14 cellular contexts compared by ENCODE assay signal in the genomic region with DNA sequence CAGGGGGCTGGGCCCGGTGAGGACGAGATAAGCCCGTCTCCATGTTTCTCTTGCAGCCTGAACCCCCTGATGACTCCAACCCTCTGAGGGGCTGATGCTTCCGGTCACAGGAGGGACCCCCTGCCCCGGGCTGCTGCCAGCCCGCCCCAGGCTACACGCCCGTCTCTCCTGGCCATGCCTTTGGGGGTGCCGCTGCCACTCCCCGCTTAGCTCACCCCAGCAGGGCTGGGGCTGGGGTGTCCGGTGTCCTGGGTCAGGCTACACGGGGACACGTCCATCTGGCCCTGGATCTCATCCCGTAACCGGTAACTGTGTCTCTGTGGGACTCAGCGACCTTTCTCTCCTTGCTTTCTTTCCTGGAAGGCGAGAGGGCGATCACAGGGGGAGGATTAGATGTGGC. TPM values are rescaled to one million over a fixed set of nuclear protein-coding genes. Genes with fewer than 3 reads are reported as not detected.
DNase-seq lines count a peak whose midpoint lies in the region; ATAC-seq and TF ChIP-seq lines count a peak whose summit lies in the region.
"Had no signal": no experiment of that assay in that cellular context is flagged by ENCODE, and none has a peak within 500 bp of the region (broad histone marks: within the 10 kb centered on the region; RNA-seq: fewer than 3 reads in every experiment).

No MANE protein-coding gene starts in this region.

- H3K79me1 ChIP-seq in H9 (ENCODE audit: insufficient read depth, low read depth, low read length, poor library complexity, severe bottlenecking) (no peaks in the 10 kb centered on the region), mesenchymal stem cell (replicated peaks; ENCODE audit: low read length, poor library complexity, severe bottlenecking) (no peaks in the 10 kb centered on the region)

- H3K36me3 ChIP-seq in WERI-Rb-1: no peaks in the 10 kb centered on the region
- peaks cover 0 to 3% of the 10 kb centered on the region in 2 experiments for H3K36me3 ChIP-seq in mesenchymal stem cell (ENCODE audit: control insufficient read depth in 1 of 2, insufficient read depth in 2 of 2, low read depth in 1 of 2, low read length in 2 of 2)
- H3K36me3 ChIP-seq in skeletal muscle tissue (ENCODE audit: control insufficient read depth in 3 of 3, insufficient read depth in 3 of 3, low read length in 3 of 3): no peaks in the 10 kb centered on the region

- H3K4ac ChIP-seq in H9 (ENCODE audit: low read depth, low read length) (no peak overlapping the region), mesenchymal stem cell (ENCODE audit: low read depth in 1 of 2, low read length in 2 of 2) (peak overlapping the region in 1 of 2 experiments; percentile 46)

- no peak overlapping the region for H3K18ac ChIP-seq in H9 (ENCODE audit: insufficient read length, low read depth, low read length)
- H3K18ac ChIP-seq in mesenchymal stem cell (ENCODE audit: low read depth in 1 of 2, low read length in 2 of 2): no peak overlapping the region

- no peaks in the 10 kb centered on the region for H3K79me2 ChIP-seq in H9 (ENCODE audit: insufficient read depth, low read length)

- H4K8ac ChIP-seq in H9 (replicated peaks; ENCODE audit: insufficient read length, low read depth, low read length) (no peak overlapping the region), mesenchymal stem cell (ENCODE audit: low read length) (peak overlapping the region; percentile 13)

- DNase-seq in H9: no peak
- DNase-seq in WERI-Rb-1: no peak
- no peak for DNase-seq in mesenchymal stem cell
- no peak for DNase-seq in NCI-H2227 treated with DMSO at 0.1 percent for 48 hours (lab: John Stamatoyannopoulos, UW)
- no peak for DNase-seq in A172 (ENCODE audit: low spot score)
- DNase-seq: Caco-2; CD8-positive, alpha-beta memory T cell; DND-41; GDM1 had no signal

- H2AK5ac ChIP-seq in H9 (ENCODE audit: insufficient read length, low read length): no peak overlapping the region
- peak overlapping the region; percentile 64 for H2AK5ac ChIP-seq in mesenchymal stem cell (ENCODE audit: low read length, severe bottlenecking)

- WGBS in H9 (ENCODE audit: extremely low coverage, insufficient read length, low lambda C conversion rate): no CpG with 5 or more reads among the region's 18 CpGs
- 92% methylated on average over 16 of the region's 18 CpGs for WGBS in mesenchymal stem cell

- peak overlapping the region; percentile 37 for H3K4me3 ChIP-seq in WERI-Rb-1 (ENCODE audit: low read depth, low read length)
- peak overlapping the region in 1 of 2 experiments; percentile 14 for H3K4me3 ChIP-seq in mesenchymal stem cell (ENCODE audit: insufficient read depth in 1 of 2, low read depth in 1 of 2, low read length in 2 of 2)
- peak overlapping the region in 2 of 3 donors; percentile 13 to 19 for H3K4me3 ChIP-seq in skeletal muscle tissue (ENCODE audit: low read length in 3 of 3)
- H3K4me3 ChIP-seq: A549, BLaER1 had no signal

- no peak overlapping the region for H2BK5ac ChIP-seq in H9 (ENCODE audit: insufficient read length, low read length)
- no peak overlapping the region for H2BK5ac ChIP-seq in mesenchymal stem cell (ENCODE audit: low read depth, low read length, poor library complexity, severe bottlenecking)

- no peak for ATAC-seq in HG03039 (IDR thresholded peaks at IDR 0.05; ENCODE audit: unreplicated experiment)
- ATAC-seq: A549 had no signal

- no peak for TF ChIP-seq CTCF in H9 (conservative IDR thresholded peaks at IDR 0.05)
- no peak for TF ChIP-seq CTCF in WERI-Rb-1 (IDR thresholded peaks at IDR 0.05; ENCODE audit: low read depth, low read length)

- no peaks in the 10 kb centered on the region for H3K4me1 ChIP-seq in H9 (ENCODE audit: insufficient read depth, low read length)
- peaks cover 23% of the 10 kb centered on the region for H3K4me1 ChIP-seq in mesenchymal stem cell (ENCODE audit: control insufficient read depth, insufficient read depth, low read depth, low read length)
- H3K4me1 ChIP-seq in skeletal muscle tissue (ENCODE audit: control insufficient read depth in 3 of 3, insufficient read depth in 3 of 3, low read length in 3 of 3): peaks cover 7 to 12% (median 7%) of the 10 kb centered on the region in 3 donors

- no peak overlapping the region for H2BK15ac ChIP-seq in H9 (ENCODE audit: low read depth, low read length)
- no peak overlapping the region for H2BK15ac ChIP-seq in mesenchymal stem cell (ENCODE audit: low read depth, poor library complexity, severe bottlenecking)

- 0 out of 7 replicates have a peak overlapping the region, but pooled peaks of 1 of the 3 experiments have one; percentile 18 for H3K27ac Mint-ChIP-seq in H9

- no peaks in the 10 kb centered on the region for H3K9me3 ChIP-seq in H9 (ENCODE audit: control insufficient read depth, low read depth, low read length)
- H3K9me3 ChIP-seq in WERI-Rb-1 (ENCODE audit: severe bottlenecking): no peaks in the 10 kb centered on the region
- no peaks in the 10 kb centered on the region for H3K9me3 ChIP-seq in mesenchymal stem cell (ENCODE audit: control insufficient read depth, low read length)
- no peaks in the 10 kb centered on the region for H3K9me3 ChIP-seq in skeletal muscle tissue (ENCODE audit: control insufficient read depth in 3 of 3, low read length in 3 of 3)
- H3K9me3 ChIP-seq: A549, BLaER1, Caco-2 had no signal

- no peaks in the 10 kb centered on the region for H4K20me1 ChIP-seq in H9 (ENCODE audit: control insufficient read depth, insufficient read depth, insufficient read length)

- H3T11ph ChIP-seq in H9 (ENCODE audit: low read length): no peak overlapping the region

- H3K23me2 ChIP-seq in H9 (ENCODE audit: insufficient read length, low read depth, low read length, poor library complexity, severe bottlenecking): no peaks in the 10 kb centered on the region

- H3K9ac ChIP-seq in H9 (ENCODE audit: extremely low read depth, insufficient read length, low read length) (no peak overlapping the region), mesenchymal stem cell (ENCODE audit: low read length) (no peak overlapping the region), skeletal muscle tissue (ENCODE audit: low read depth in 1 of 3, low read length in 3 of 3) (peak overlapping the region in 1 of 3 donors; percentile 45)
- H3K9ac ChIP-seq: BLaER1 had no signal

- peaks cover 0 to 4% (median 0%) of the 10 kb centered on the region in 3 experiments; a peak in 1 of 7 replicates for H3K36me3 Mint-ChIP-seq in H9 (ENCODE audit: insufficient read depth in 1 of 3, low read depth in 3 of 3)
- H3K36me3 Mint-ChIP-seq: CD8-positive, alpha-beta memory T cell had no signal

- H3K14ac ChIP-seq in H9 (ENCODE audit: insufficient read depth, low read length): peak overlapping the region; percentile 17; the same call in 1 of the 2 replicates
- H3K14ac ChIP-seq in mesenchymal stem cell (ENCODE audit: low read length in 2 of 2): no peak overlapping the region

- no peak overlapping the region for H3K4me3 Mint-ChIP-seq in H9
- H3K4me3 Mint-ChIP-seq: CD8-positive, alpha-beta memory T cell; IgD-negative memory B cell had no signal

- H3K4me1 Mint-ChIP-seq in H9: peaks cover 0 to 16% of the 10 kb centered on the region in 2 experiments; a peak in 3 of 4 replicates

- H3K23ac ChIP-seq in H9 (ENCODE audit: insufficient read length, low read depth, low read length) (no peak overlapping the region), mesenchymal stem cell (ENCODE audit: low read length in 2 of 2) (no peak overlapping the region)

- no peak overlapping the region for H4K5ac ChIP-seq in H9 (ENCODE audit: insufficient read length, low read depth, low read length)

- H2AFZ ChIP-seq in H9 (ENCODE audit: low read length) (no peak overlapping the region), mesenchymal stem cell (ENCODE audit: low read depth, low read length) (no peak overlapping the region)

- H2BK120ac ChIP-seq in H9 (ENCODE audit: low read depth, low read length, poor library complexity, severe bottlenecking) (no peak overlapping the region), mesenchymal stem cell (ENCODE audit: low read depth, low read length) (no peak overlapping the region)

- no peak overlapping the region for H2BK20ac ChIP-seq in H9 (ENCODE audit: low read depth, low read length, poor library complexity, severe bottlenecking)

- H3K56ac ChIP-seq in H9 (ENCODE audit: insufficient read length, low read depth, low read length): no peak overlapping the region

- H4K91ac ChIP-seq in H9 (ENCODE audit: insufficient read length, low read depth, low read length): peak overlapping the region; percentile 61
- no peak overlapping the region for H4K91ac ChIP-seq in mesenchymal stem cell (ENCODE audit: low read length)

- no peak overlapping the region for H3K27ac ChIP-seq in H9 (ENCODE audit: insufficient read length, low read depth, low read length)
- H3K27ac ChIP-seq in WERI-Rb-1: peak overlapping the region; percentile 49
- no peak overlapping the region for H3K27ac ChIP-seq in mesenchymal stem cell (ENCODE audit: low read length, poor library complexity, severe bottlenecking)
- H3K27ac ChIP-seq in skeletal muscle tissue (ENCODE audit: low read depth, low read length): no peak overlapping the region
- H3K27ac ChIP-seq: BLaER1 had no signal

- no peaks in the 10 kb centered on the region; a peak in 1 of 5 replicates for H3K9me3 Mint-ChIP-seq in H9
- H3K9me3 Mint-ChIP-seq: CD8-positive, alpha-beta memory T cell; IgD-negative memory B cell had no signal

- H2BK12ac ChIP-seq in H9 (ENCODE audit: insufficient read length, low read depth, low read length) (no peak overlapping the region), mesenchymal stem cell (ENCODE audit: low read length in 2 of 2) (peak overlapping the region in 1 of 2 experiments; percentile 66)

- H3K4me2 ChIP-seq in H9 (ENCODE audit: insufficient read depth, insufficient read length, low read length) (no peak overlapping the region), mesenchymal stem cell (ENCODE audit: low read length, poor library complexity, severe bottlenecking) (no peak overlapping the region)
- H3K4me2 ChIP-seq: A549, BLaER1 had no signal

- H3K27me3 ChIP-seq in H9 (ENCODE audit: insufficient read depth, low read length) (no peaks in the 10 kb centered on the region), WERI-Rb-1 (ENCODE audit: insufficient read depth, low read depth, severe bottlenecking) (no peaks in the 10 kb centered on the region), mesenchymal stem cell (ENCODE audit: control insufficient read depth in 1 of 2, insufficient read depth in 1 of 2, low read length in 2 of 2) (peaks cover 0 to 17% of the 10 kb centered on the region in 2 experiments), skeletal muscle tissue (ENCODE audit: control insufficient read depth in 3 of 3, insufficient read depth in 3 of 3, low read length in 3 of 3) (peaks cover 0 to 6% (median 0%) of the 10 kb centered on the region in 3 donors)
- H3K27me3 ChIP-seq: BLaER1 had no signal

- no peaks in the 10 kb centered on the region for H3K27me3 Mint-ChIP-seq in H9 (ENCODE audit: low read depth)
- H3K27me3 Mint-ChIP-seq: IgD-negative memory B cell had no signal

RNA-seq across cellular contexts. Expression of gene GADD45B, which starts 40.8 kb away (rescaled TPM):
- total RNA-seq in H9 (2021) (13.5 and 16.2 TPM in 2 replicates), skeletal muscle tissue (5.7 TPM)
- polyA plus RNA-seq in mesenchymal stem cell (2013, experiment 1 of 2): 57.8 TPM
- polyA plus RNA-seq in mesenchymal stem cell (2013, experiment 2 of 2): 51.9 TPM
- total RNA-seq in A172 (2014; rRNA removed; shearing (Covaris generic)): 92.7 and 97.6 TPM in 2 replicates

RNA-seq across cellular contexts. Expression of gene LMNB2, which starts 60.0 kb away (rescaled TPM):
- total RNA-seq in H9 (2021) (173 and 174 TPM in 2 replicates), skeletal muscle tissue (52.7 TPM)
- 37.7 TPM for polyA plus RNA-seq in mesenchymal stem cell (2013, experiment 1 of 2)
- 35.4 TPM for polyA plus RNA-seq in mesenchymal stem cell (2013, experiment 2 of 2)
- 232 and 348 TPM in 2 replicates for total RNA-seq in A172 (2014; rRNA removed; shearing (Covaris generic))
